Comparison of ENCODE assay signal across 9 cellular contexts in genomic region chr19:13165091-13165997, GRCh38. TPM values are rescaled to one million over a fixed set of nuclear protein-coding genes. Genes with fewer than 3 reads are reported as not detected.
DNase-seq lines count a peak whose midpoint lies in the region; ATAC-seq and TF ChIP-seq lines count a peak whose summit lies in the region.
"Had no signal": no experiment of that assay in that cellular context is flagged by ENCODE, and none has a peak within 500 bp of the region (broad histone marks: within the 10 kb centered on the region; RNA-seq: fewer than 3 reads in every experiment).

No MANE protein-coding gene starts in this region.

- H3K4me3 ChIP-seq in BLaER1 (peak overlapping the region; percentile 62), coronary artery (no peak overlapping the region)

- peaks cover 45 to 47% of the 10 kb centered on the region in 2 donors for H3K4me1 Mint-ChIP-seq in natural killer cell treated with Interleukin-12 subunit alpha and Interleukin-12 subunit beta and Interleukin-15 and Interleukin-18, amount 100 ng/mL, for 72 hours (ENCODE audit: low read depth in 2 of 2)

- H3K36me3 ChIP-seq in BLaER1 = no peaks in the 10 kb centered on the region

- no peaks in the 10 kb centered on the region for H3K9me3 Mint-ChIP-seq in natural killer cell treated with Interleukin-12 subunit alpha and Interleukin-12 subunit beta and Interleukin-15 and Interleukin-18, amount 100 ng/mL, for 72 hours

- peak overlapping the region; percentile 85 for H3K9ac ChIP-seq in BLaER1

- no peak for ATAC-seq in natural killer cell treated with Interleukin-12 subunit alpha and Interleukin-12 subunit beta and Interleukin-15 and Interleukin-18, amount 100 ng/mL, for 72 hours
- no peak for ATAC-seq in GM18858 (IDR thresholded peaks at IDR 0.05; ENCODE audit: unreplicated experiment)

- no peak for TF ChIP-seq CTCF in coronary artery (IDR thresholded peaks at IDR 0.05)

- no peaks in the 10 kb centered on the region for H3K27me3 ChIP-seq in BLaER1

- no peaks in the 10 kb centered on the region for H3K36me3 Mint-ChIP-seq in natural killer cell treated with Interleukin-12 subunit alpha and Interleukin-12 subunit beta and Interleukin-15 and Interleukin-18, amount 100 ng/mL, for 72 hours

- peaks cover 96% of the 10 kb centered on the region for H3K4me1 ChIP-seq in BLaER1

- no peaks in the 10 kb centered on the region for H3K27me3 Mint-ChIP-seq in natural killer cell treated with Interleukin-12 subunit alpha and Interleukin-12 subunit beta and Interleukin-15 and Interleukin-18, amount 100 ng/mL, for 72 hours

- H3K27ac Mint-ChIP-seq in natural killer cell treated with Interleukin-12 subunit alpha and Interleukin-12 subunit beta and Interleukin-15 and Interleukin-18, amount 100 ng/mL, for 72 hours = peak overlapping the region; percentile 91 to 96

- H3K4me3 Mint-ChIP-seq in natural killer cell treated with Interleukin-12 subunit alpha and Interleukin-12 subunit beta and Interleukin-15 and Interleukin-18, amount 100 ng/mL, for 72 hours = peak overlapping the region; percentile 83

- H3K27ac ChIP-seq in BLaER1 (peak overlapping the region; percentile 98), coronary artery (peak overlapping the region; percentile 95 to 98)

- H3K4me2 ChIP-seq in BLaER1 = peak overlapping the region; percentile 93

- H4K20me1 ChIP-seq in BLaER1 = no peaks in the 10 kb centered on the region

- DNase-seq in LoVo (ENCODE audit: low spot score) (peak; percentile 26), coronary artery (ENCODE audit: low spot score) (no peak), NCI-H2081 treated with DMSO at 0.1 percent for 48 hours (lab: John Stamatoyannopoulos, UW) (no peak), OCI-M1 (lab: John Stamatoyannopoulos, UW) (no peak)
- DNase-seq in natural killer cell treated with Interleukin-12 subunit alpha and Interleukin-12 subunit beta and Interleukin-15 and Interleukin-18, amount 100 ng/mL, for 72 hours (ENCODE audit: low spot score) = no peak
- no peak for DNase-seq in stimulated activated CD4-positive, alpha-beta T cell treated with anti-CD3 and anti-CD28 coated beads, Interleukin-2, amount 100 ng/mL, for 24 hours
- DNase-seq: NCI-H1694 had no signal

- no peaks in the 10 kb centered on the region for H3K9me3 ChIP-seq in BLaER1

RNA-seq across cellular contexts. Expression of gene IER2, which starts 15.1 kb away (rescaled TPM):
- 100 to 1,000 TPM; 106 to 117 TPM for total RNA-seq in natural killer cell treated with Interleukin-12 subunit alpha and Interleukin-12 subunit beta and Interleukin-15 and Interleukin-18, amount 100 ng/mL, for 72 hours

RNA-seq across cellular contexts. Expression of gene STX10, which starts 15.2 kb away (rescaled TPM):
- 10 to 100 TPM; 48.1 to 62.5 TPM for total RNA-seq in natural killer cell treated with Interleukin-12 subunit alpha and Interleukin-12 subunit beta and Interleukin-15 and Interleukin-18, amount 100 ng/mL, for 72 hours

RNA-seq across cellular contexts. Expression of gene NACC1, which starts 47.3 kb away (rescaled TPM):
- total RNA-seq in natural killer cell treated with Interleukin-12 subunit alpha and Interleukin-12 subunit beta and Interleukin-15 and Interleukin-18, amount 100 ng/mL, for 72 hours = 100 to 1,000 TPM; 129 to 138 TPM

RNA-seq across cellular contexts. Expression of gene TRMT1, which starts 48.8 kb away (rescaled TPM):
- 100 to 1,000 TPM in 1 of 2 donors, 10 to 100 TPM in 1; 54.6 to 120 TPM for total RNA-seq in natural killer cell treated with Interleukin-12 subunit alpha and Interleukin-12 subunit beta and Interleukin-15 and Interleukin-18, amount 100 ng/mL, for 72 hours
